ENCODE assay signal across 1 cellular context in genomic region chr4:78057600-78058560, GRCh38.
TF ChIP-seq lines count a peak whose summit lies in the region.

No MANE protein-coding gene starts in this region.

TF ChIP-seq in GM12878, 131 proteins besides CTCF, POLR2A, EP300 and RAD21 (continued from another document):
- TF ChIP-seq GATAD2B (conservative IDR thresholded peaks at IDR 0.05; ENCODE audit: low read depth) = 0 out of 2 replicates have a peak, but pooled peaks have one; percentile 22
- TF ChIP-seq ZBTB4 (CRISPR knock-in tag; IDR thresholded peaks at IDR 0.05) = no peak
- TF ChIP-seq NKRF (conservative IDR thresholded peaks at IDR 0.05) = no peak
- TF ChIP-seq ETV6 (conservative IDR thresholded peaks at IDR 0.05 in 1 of 2, IDR thresholded peaks at IDR 0.05 in 1 of 2; ENCODE audit: borderline replicate concordance in 1 of 2, low read depth in 1 of 2) = no peak
- 0 out of 2 replicates have a peak, but pooled peaks have one; percentile 20 for TF ChIP-seq LARP7 (IDR thresholded peaks at IDR 0.05)
- peak; percentile 60 for TF ChIP-seq ATF7 (IDR thresholded peaks at IDR 0.05; ENCODE audit: low read depth)
- no peak for TF ChIP-seq HSF1 (IDR thresholded peaks at IDR 0.05; ENCODE audit: low read depth, low read length)
- peak; percentile 24; the same call in 1 of the 2 replicates for TF ChIP-seq RB1 (IDR thresholded peaks at IDR 0.05; ENCODE audit: borderline replicate concordance)
- peak; percentile 56 to 77; a peak in 3 of 4 replicates for TF ChIP-seq IKZF2 (IDR thresholded peaks at IDR 0.05)
- peak; percentile 69 for TF ChIP-seq IKZF1 (conservative IDR thresholded peaks at IDR 0.05)
TF ChIP-seq in GM12878: peak in this region for 10.
